ENCODE assay signal across 20 cellular contexts in genomic region chr9:122090287-122090883, GRCh38. TPM values are rescaled to one million over a fixed set of nuclear protein-coding genes. Genes with fewer than 3 reads are reported as not detected.
DNase-seq lines count a peak whose midpoint lies in the region; ATAC-seq and TF ChIP-seq lines count a peak whose summit lies in the region.
"Had no signal": no experiment of that assay in that cellular context is flagged by ENCODE, and none has a peak within 500 bp of the region (broad histone marks: within the 10 kb centered on the region; RNA-seq: fewer than 3 reads in every experiment).

No MANE protein-coding gene starts in this region.

- H3K9me3 ChIP-seq in DND-41 (ENCODE audit: insufficient read depth, low read length, severe bottlenecking): no peaks in the 10 kb centered on the region
- no peaks in the 10 kb centered on the region for H3K9me3 ChIP-seq in prostate gland
- H3K9me3 ChIP-seq: SK-N-SH had no signal

- H3K27me3 Mint-ChIP-seq in naive thymus-derived CD8-positive, alpha-beta T cell: peaks cover 0 to 3% (median 0%) of the 10 kb centered on the region in 5 donors
- peaks cover 4% of the 10 kb centered on the region for H3K27me3 Mint-ChIP-seq in activated CD8-positive, alpha-beta T cell treated with anti-CD3 and anti-CD28 coated beads for 36 hours

- H3K79me2 ChIP-seq in DND-41 (ENCODE audit: insufficient read depth, low read length): peaks cover 3% of the 10 kb centered on the region; the same call in 1 of the 2 replicates

- peak overlapping the region; percentile 92; the same call in 1 of the 2 replicates for H3K4me2 ChIP-seq in DND-41 (ENCODE audit: insufficient read depth, low read length)

- CTCF ChIA-PET in activated CD8-positive, alpha-beta T cell treated with anti-CD3 and anti-CD28 coated beads for 36 hours (lab: Charles Lee): interaction anchor here (3.8 kb wide), 1 partner anchor 9 kb away, joined by 26 read pairs; no protein-coding TSS in a partner anchor

- H3K4me1 ChIP-seq in DND-41 (ENCODE audit: insufficient read depth, low read length) (peaks cover 31% of the 10 kb centered on the region), prostate gland (replicated peaks) (peaks cover 4% of the 10 kb centered on the region)

- H3K36me3 ChIP-seq in DND-41 (ENCODE audit: insufficient read depth, low read length) (no peaks in the 10 kb centered on the region), prostate gland (no peaks in the 10 kb centered on the region)

- TF ChIP-seq POLR2A in prostate gland (IDR thresholded peaks at IDR 0.05): no peak

- H3K9me3 Mint-ChIP-seq in naive thymus-derived CD8-positive, alpha-beta T cell: no peaks in the 10 kb centered on the region
- no peaks in the 10 kb centered on the region for H3K9me3 Mint-ChIP-seq in activated CD8-positive, alpha-beta T cell treated with anti-CD3 and anti-CD28 coated beads for 36 hours
- H3K9me3 Mint-ChIP-seq: activated naive CD4-positive, alpha-beta T cell treated with anti-CD3 and anti-CD28 coated beads, Interleukin-2, amount 50 U/mL, for 72 hours; naive B cell had no signal

- peaks cover 8% of the 10 kb centered on the region; the same call in 1 of the 2 replicates for H4K20me1 ChIP-seq in DND-41 (ENCODE audit: insufficient read depth, low read length)

- no peak overlapping the region for H3K27ac Mint-ChIP-seq in naive thymus-derived CD8-positive, alpha-beta T cell
- H3K27ac Mint-ChIP-seq in activated CD8-positive, alpha-beta T cell treated with anti-CD3 and anti-CD28 coated beads for 36 hours: no peak overlapping the region
- H3K27ac Mint-ChIP-seq: activated CD8-positive, alpha-beta memory T cell treated with anti-CD3 and anti-CD28 coated beads, Interleukin-2, amount 10 ng/mL, durations not matched to agents 7 days and 5 days; activated naive CD4-positive, alpha-beta T cell treated with anti-CD3 and anti-CD28 coated beads, Interleukin-2, amount 50 U/mL, for 72 hours had no signal

- no peak overlapping the region for H2AFZ ChIP-seq in DND-41 (ENCODE audit: low read depth, low read length)

- H3K4me1 Mint-ChIP-seq in naive thymus-derived CD8-positive, alpha-beta T cell: peaks cover 30 to 57% (median 51%) of the 10 kb centered on the region in 4 donors
- peaks cover 25% of the 10 kb centered on the region for H3K4me1 Mint-ChIP-seq in activated CD8-positive, alpha-beta T cell treated with anti-CD3 and anti-CD28 coated beads for 36 hours (ENCODE audit: low read depth)

- intact Hi-C loops in prostate gland (cut with DNase I): loop anchor here (10.0 kb wide), 1 partner anchor 724 kb away; no protein-coding TSS in a partner anchor
- intact Hi-C loops in activated CD8-positive, alpha-beta T cell treated with anti-CD3 and anti-CD28 coated beads for 36 hours (cut with micrococcal nuclease): no loop called here

- H3K36me3 Mint-ChIP-seq in naive thymus-derived CD8-positive, alpha-beta T cell: peaks cover 0 to 4% (median 0%) of the 10 kb centered on the region in 3 donors
- H3K36me3 Mint-ChIP-seq in activated CD8-positive, alpha-beta T cell treated with anti-CD3 and anti-CD28 coated beads for 36 hours (ENCODE audit: low read depth): no peaks in the 10 kb centered on the region
- H3K36me3 Mint-ChIP-seq: naive B cell had no signal

- DNase-seq in DND-41 (no peak), caudate nucleus (lab: John Stamatoyannopoulos, UW) (no peak), substantia nigra (lab: John Stamatoyannopoulos, UW) (no peak), prostate gland (ENCODE audit: low spot score) (no peak), NCI-H187 treated with DMSO at 0.1 percent for 48 hours (lab: John Stamatoyannopoulos, UW) (no peak)
- DNase-seq in naive thymus-derived CD8-positive, alpha-beta T cell: no peak
- DNase-seq in activated CD8-positive, alpha-beta T cell treated with anti-CD3 and anti-CD28 coated beads for 36 hours: no peak
- DNase-seq: activated CD4-positive, alpha-beta T cell treated with anti-CD3 and anti-CD28 coated beads for 48 hours; activated CD8-positive, alpha-beta memory T cell treated with anti-CD3 and anti-CD28 coated beads, Interleukin-2, amount 10 ng/mL, durations not matched to agents 7 days and 5 days; C1 segment of cervical spinal cord; effector memory CD4-positive, alpha-beta T cell; erythroblast; foreskin fibroblast; HCEC 1CT; naive B cell; NCI-H1105; NCI-H2081 treated with DMSO at 0.1 percent for 48 hours; SK-N-SH had no signal

- H3K27ac ChIP-seq in DND-41 (ENCODE audit: low read length) (no peak overlapping the region), caudate nucleus (ENCODE audit: low read depth, low read length) (peak overlapping the region; percentile 22), substantia nigra (ENCODE audit: low read depth, low read length, poor library complexity, severe bottlenecking) (peak overlapping the region; percentile 78), prostate gland (no peak overlapping the region)

- H3K9ac ChIP-seq in DND-41 (ENCODE audit: low read depth, low read length): no peak overlapping the region
- H3K9ac ChIP-seq: SK-N-SH had no signal

- ATAC-seq in DND-41 (ENCODE audit: insufficient read depth, low read depth): no peak
- no peak for ATAC-seq in naive thymus-derived CD8-positive, alpha-beta T cell
- no peak for ATAC-seq in activated CD8-positive, alpha-beta T cell treated with anti-CD3 and anti-CD28 coated beads for 36 hours
- ATAC-seq: activated CD8-positive, alpha-beta memory T cell treated with anti-CD3 and anti-CD28 coated beads, Interleukin-2, amount 10 ng/mL, durations not matched to agents 7 days and 5 days; activated naive CD4-positive, alpha-beta T cell treated with anti-CD3 and anti-CD28 coated beads, Interleukin-2, amount 50 U/mL, for 72 hours; left lobe of liver had no signal

- H3K4me3 Mint-ChIP-seq in naive thymus-derived CD8-positive, alpha-beta T cell: peak overlapping the region in 6 of 10 donors; percentile 42 to 95 (median 52)
- H3K4me3 Mint-ChIP-seq in activated CD8-positive, alpha-beta T cell treated with anti-CD3 and anti-CD28 coated beads for 36 hours: no peak overlapping the region
- H3K4me3 Mint-ChIP-seq: activated CD8-positive, alpha-beta memory T cell treated with anti-CD3 and anti-CD28 coated beads, Interleukin-2, amount 10 ng/mL, durations not matched to agents 7 days and 5 days had no signal

- TF ChIP-seq CTCF in DND-41 (IDR thresholded peaks at IDR 0.05; ENCODE audit: borderline replicate concordance, extremely low read depth, low read length, poor library complexity, severe bottlenecking): no peak
- TF ChIP-seq CTCF in prostate gland (IDR thresholded peaks at IDR 0.05): no peak
- TF ChIP-seq CTCF in activated CD8-positive, alpha-beta T cell treated with anti-CD3 and anti-CD28 coated beads for 36 hours (IDR thresholded peaks at IDR 0.05): no peak

- H3K27me3 ChIP-seq in DND-41 (ENCODE audit: insufficient read depth, low read length, poor library complexity): no peaks in the 10 kb centered on the region
- no peaks in the 10 kb centered on the region for H3K27me3 ChIP-seq in prostate gland (replicated peaks; ENCODE audit: insufficient read depth)

- POLR2A ChIA-PET in naive thymus-derived CD8-positive, alpha-beta T cell (lab: Charles Lee): no interaction called here
- POLR2A ChIA-PET in activated CD8-positive, alpha-beta T cell treated with anti-CD3 and anti-CD28 coated beads for 36 hours (lab: Charles Lee): no interaction called here

- 89% methylated on average over 9 of the region's 9 CpGs for WGBS in prostate gland

- H3K4me3 ChIP-seq in DND-41 (ENCODE audit: low read depth in 1 of 2, low read length in 2 of 2): no peak overlapping the region
- H3K4me3 ChIP-seq in prostate gland: no peak overlapping the region

RNA-seq across cellular contexts. Expression of gene TTLL11, which starts 2.7 kb away (rescaled TPM):
- 1 to 10 TPM; 3.2 to 3.8 TPM for total RNA-seq in naive thymus-derived CD8-positive, alpha-beta T cell
- 1 to 10 TPM; 2.6 to 6.9 (median 6.1) TPM for polyA plus RNA-seq in naive thymus-derived CD8-positive, alpha-beta T cell
- total RNA-seq in prostate gland: 10 to 100 TPM; 11.7 to 11.9 TPM
- 1 to 10 TPM in 1 of 2 experiments, under 1 TPM in 1; 0.56 to 1.4 TPM for total RNA-seq in activated CD8-positive, alpha-beta T cell treated with anti-CD3 and anti-CD28 coated beads for 36 hours

Comparison
In these comparisons a context has a peak if more than half of its experiments do, and no peak if none do; other contexts are left out.
1. H3K27ac ChIP-seq: peak in caudate nucleus (single experiment) and substantia nigra (single experiment); none in DND-41 (single experiment) and prostate gland (0 of 2).